In the genomic region with DNA sequence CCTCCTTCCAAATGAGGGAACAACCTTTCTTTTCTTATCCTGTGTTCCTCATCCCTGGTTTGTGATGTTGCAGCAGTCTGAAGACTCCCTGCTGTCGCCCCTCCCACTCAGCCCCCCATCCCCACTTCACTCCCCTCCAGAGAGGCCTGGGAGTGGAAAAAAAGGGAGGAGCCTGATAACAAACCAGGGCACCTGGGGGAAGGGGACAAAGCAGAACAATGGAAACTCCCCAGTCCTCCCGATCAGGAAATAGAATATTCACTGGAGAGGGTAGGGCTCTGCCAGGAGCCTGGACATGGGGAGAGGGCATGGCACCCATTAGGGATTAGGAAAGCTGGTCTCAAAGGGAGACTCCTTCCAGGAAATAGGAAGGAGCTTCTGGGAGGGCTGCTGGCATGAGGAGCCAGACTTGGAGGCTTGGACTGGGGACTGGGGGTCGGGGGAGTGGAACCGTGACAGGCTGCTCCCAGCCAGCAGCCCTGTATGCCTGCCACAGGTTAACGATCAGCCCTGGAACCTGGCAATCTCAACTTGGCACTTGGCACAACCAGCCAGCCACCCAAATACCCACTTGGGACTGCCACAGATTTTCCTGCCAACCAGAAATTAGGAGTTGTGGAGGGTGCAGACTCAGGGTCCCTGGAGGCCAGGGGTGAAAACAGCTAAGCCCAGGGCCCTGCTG, we compare ENCODE assay signal across 19 cellular contexts. TPM values are rescaled to one million over a fixed set of nuclear protein-coding genes. Genes with fewer than 3 reads are reported as not detected.
DNase-seq lines count a peak whose midpoint lies in the region; ATAC-seq and TF ChIP-seq lines count a peak whose summit lies in the region.
"Had no signal": no experiment of that assay in that cellular context is flagged by ENCODE, and none has a peak within 500 bp of the region (broad histone marks: within the 10 kb centered on the region; RNA-seq: fewer than 3 reads in every experiment).

No MANE protein-coding gene starts in this region.

- H3K4me1 ChIP-seq in iPS-20b (ENCODE audit: insufficient read depth, low read length) (peaks cover 18% of the 10 kb centered on the region), stomach (peaks cover 7 to 44% (median 40%) of the 10 kb centered on the region in 4 donors), spleen (peaks cover 0 to 5% (median 0%) of the 10 kb centered on the region in 6 donors)

- TF ChIP-seq CTCF in stomach (IDR thresholded peaks at IDR 0.05) (no peak), spleen (IDR thresholded peaks at IDR 0.05 in 8 of 11, conservative IDR thresholded peaks at IDR 0.05 in 3 of 11) (no peak)

- TF ChIP-seq EP300 in stomach (IDR thresholded peaks at IDR 0.05): no peak

- WGBS in stomach, 5 donors: 11 to 23% (median 18%) methylated on average over 4 to 5 of the region's 5 CpGs
- 42 to 57% (median 47%) methylated on average over 5 of the region's 5 CpGs for WGBS in spleen, 5 donors

- no peak for TF ChIP-seq POLR2A in stomach (IDR thresholded peaks at IDR 0.05)
- TF ChIP-seq POLR2A in spleen (IDR thresholded peaks at IDR 0.05): no peak

- ATAC-seq in GM18868 (IDR thresholded peaks at IDR 0.05; ENCODE audit: unreplicated experiment): no peak
- ATAC-seq: stimulated activated effector memory CD8-positive, alpha-beta T cell treated with anti-CD3 and anti-CD28 coated beads, Interleukin-12 subunit alpha, Interleukin-12 subunit beta, amount 100 ng/mL, for 72 hours had no signal

- intact Hi-C loops in stomach (cut with DNase I; ENCODE audit: low total_unique reads) (no loop called here), spleen (cut with DNase I; ENCODE audit: low total_unique reads) (no loop called here)

- no peaks in the 10 kb centered on the region for H3K27me3 ChIP-seq in iPS-20b (ENCODE audit: insufficient read depth, low read length)
- peaks cover 0 to 8% (median 0%) of the 10 kb centered on the region in 3 donors for H3K27me3 ChIP-seq in stomach
- H3K27me3 ChIP-seq in spleen (replicated peaks in 1 of 7): peaks cover 0 to 15% (median 0%) of the 10 kb centered on the region in 7 donors

- peaks cover 52% of the 10 kb centered on the region for H3K36me3 ChIP-seq in iPS-20b (ENCODE audit: insufficient read depth, low read depth, low read length)
- peaks cover 3 to 40% (median 27%) of the 10 kb centered on the region in 4 donors for H3K36me3 ChIP-seq in stomach
- H3K36me3 ChIP-seq in spleen: no peaks in the 10 kb centered on the region

- peak overlapping the region; percentile 31 for H3K9ac ChIP-seq in iPS-20b (ENCODE audit: low read depth, low read length)

- no peak overlapping the region for H3K27ac ChIP-seq in iPS-20b (ENCODE audit: low read length)
- H3K27ac ChIP-seq in stomach: peak overlapping the region; percentile 62 to 87 (median 74)
- no peak overlapping the region for H3K27ac ChIP-seq in spleen
- H3K27ac ChIP-seq: SK-N-MC had no signal

- DNase-seq in NCI-H2227 (lab: John Stamatoyannopoulos, UW; ENCODE audit: unreplicated experiment) (peak; percentile 48), NCI-H2227 treated with DMSO at 0.1 percent for 48 hours (lab: John Stamatoyannopoulos, UW) (no peak), NCI-H510A (lab: John Stamatoyannopoulos, UW) (peak; percentile 43), stomach (peak; percentile 54), NCI-H526 (lab: John Stamatoyannopoulos, UW) (no peak), spleen (no peak)
- DNase-seq: ACHN; activated CD4-positive, alpha-beta T cell treated with anti-CD3 and anti-CD28 coated beads, Interleukin-2, amount 10 ng/mL, durations not matched to agents 7 days and 5 days; activated naive CD8-positive, alpha-beta T cell treated with anti-CD3 and anti-CD28 coated beads, Interleukin-2, amount 10 ng/mL, durations not matched to agents 7 days and 5 days; activated T-cell treated with anti-CD3 and anti-CD28 coated beads, Interleukin-2, amount 50 U/mL, for 24 hours; CD8-positive, alpha-beta memory T cell; GDM1; HFFc6; IMR-90; NCI-H446 had no signal

- no peaks in the 10 kb centered on the region for H3K9me3 ChIP-seq in iPS-20b (ENCODE audit: insufficient read depth, low read depth, low read length)
- H3K9me3 ChIP-seq in stomach: no peaks in the 10 kb centered on the region
- H3K9me3 ChIP-seq in spleen: no peaks in the 10 kb centered on the region

- H3K4me3 ChIP-seq in iPS-20b (ENCODE audit: low read length): peak overlapping the region; percentile 12; the same call in 1 of the 2 replicates
- H3K4me3 ChIP-seq in stomach: no peak overlapping the region
- H3K4me3 ChIP-seq in spleen: no peak overlapping the region
- H3K4me3 ChIP-seq: SK-N-MC had no signal

RNA-seq across cellular contexts. Expression of a gene that starts 20.0 kb away (rescaled TPM):
- total RNA-seq in stomach: 10 to 100 TPM; 35.3 to 96.9 (median 79.1) TPM
- polyA plus RNA-seq in stomach: 10 to 100 TPM in 2 of 3 donors, 1 to 10 TPM in 1; 8.7 to 20.9 (median 10.6) TPM
- 10 to 100 TPM in 2 of 7 donors, 1 to 10 TPM in 5; 2.6 to 11.4 (median 7.4) TPM for total RNA-seq in spleen
- 1 to 10 TPM in 2 of 3 donors, under 1 TPM in 1; 0.30 to 2.2 (median 1.4) TPM for polyA plus RNA-seq in spleen
- total RNA-seq: activated CD4-positive, alpha-beta T cell treated with anti-CD3 and anti-CD28 coated beads, Interleukin-2, amount 10 ng/mL, durations not matched to agents 7 days and 5 days; activated naive CD8-positive, alpha-beta T cell treated with anti-CD3 and anti-CD28 coated beads, Interleukin-2, amount 10 ng/mL, durations not matched to agents 7 days and 5 days; CD8-positive, alpha-beta memory T cell had no signal

Comparison
In these comparisons a context has a peak if more than half of its experiments do, and no peak if none do; other contexts are left out.
1. DNase-seq: peak in NCI-H2227 (single experiment), NCI-H510A (single experiment) and stomach (single experiment); none in NCI-H2227 treated with DMSO at 0.1 percent for 48 hours (single experiment), NCI-H526 (0 of 2) and spleen (single experiment).
2. H3K27ac ChIP-seq: peak in stomach (5 of 5); none in iPS-20b (single experiment) and spleen (0 of 8).